2 cellular contexts compared by ENCODE assay signal in genomic region chr2:223601932-223602676, GRCh38.
A peak's percentile ranks its signal among the peaks of the same experiment; 100 is the strongest.
TF ChIP-seq lines count a peak whose summit lies in the region.

Gene SCG2, minus strand, starts transcription at chr2:223602361. Its CDS starts 3,079 bp downstream, at chr2:223599282.

TF ChIP-seq in IMR-90, 13 proteins besides CTCF, POLR2A, EP300 and RAD21:
- peak; percentile 30 for TF ChIP-seq SMC3 (IDR thresholded peaks at IDR 0.05; ENCODE audit: low read depth, low read length)
- peak; percentile 72 for TF ChIP-seq RCOR1 (IDR thresholded peaks at IDR 0.05; ENCODE audit: insufficient replicate concordance, low read length)
- no peak for TF ChIP-seq ELK1 (IDR thresholded peaks at IDR 0.05; ENCODE audit: borderline replicate concordance, low read depth, low read length)
- 0 out of 2 replicates have a peak, but pooled peaks have one; percentile 1 for TF ChIP-seq MAFK (IDR thresholded peaks at IDR 0.05; ENCODE audit: low read depth, low read length)
- peak; percentile 75 for TF ChIP-seq BHLHE40 (IDR thresholded peaks at IDR 0.05; ENCODE audit: low read depth, low read length)
- TF ChIP-seq FOS (IDR thresholded peaks at IDR 0.05; ENCODE audit: low read depth, low read length) = 0 out of 2 replicates have a peak, but pooled peaks have one; percentile 11
- TF ChIP-seq CEBPB (IDR thresholded peaks at IDR 0.05; ENCODE audit: low read depth, low read length) = no peak
- peak; percentile 47; the same call in 1 of the 2 replicates for TF ChIP-seq MAZ (IDR thresholded peaks at IDR 0.05; ENCODE audit: borderline replicate concordance, low read depth, low read length)
- no peak for TF ChIP-seq CHD1 (IDR thresholded peaks at IDR 0.05; ENCODE audit: low read depth, low read length)
- TF ChIP-seq NFE2L2 (IDR thresholded peaks at IDR 0.05; ENCODE audit: low read depth, low read length) = no peak
- TF ChIP-seq MXI1 (IDR thresholded peaks at IDR 0.05; ENCODE audit: borderline replicate concordance, low read depth, low read length) = peak; percentile 85
- peak; percentile 20; the same call in 1 of the 2 replicates for TF ChIP-seq USF2 (IDR thresholded peaks at IDR 0.05; ENCODE audit: low read depth, low read length)
- no peak for TF ChIP-seq RFX5 (IDR thresholded peaks at IDR 0.05; ENCODE audit: low read depth, low read length)

TF ChIP-seq in K562, 482 proteins besides CTCF, POLR2A, EP300 and RAD21:
- peak; percentile 91 for TF ChIP-seq EHMT2 (IDR thresholded peaks at IDR 0.05)
- 0 out of 4 replicates have a peak, but pooled peaks of 1 of the 2 experiments have one; percentile 21 for TF ChIP-seq SRF (CRISPR knock-in tag; IDR thresholded peaks at IDR 0.05)
- peak in 1 of 2 experiments; percentile 36; a peak in 1 of 4 replicates for TF ChIP-seq NRF1 (conservative IDR thresholded peaks at IDR 0.05 in 1 of 2, IDR thresholded peaks at IDR 0.05 in 1 of 2)
- TF ChIP-seq ATF1 (CRISPR knock-in tag; IDR thresholded peaks at IDR 0.05) = no peak
- peak; percentile 80 for TF ChIP-seq ATF1 (tag; IDR thresholded peaks at IDR 0.05)
- peak; percentile 95 for TF ChIP-seq REST (CRISPR knock-in tag; IDR thresholded peaks at IDR 0.05; ENCODE audit: low read depth)
- peak; percentile 86; the same call in 1 of the 2 replicates for TF ChIP-seq ATF7 (IDR thresholded peaks at IDR 0.05)
- no peak for TF ChIP-seq DPF2 (IDR thresholded peaks at IDR 0.05)
- peak in 1 of 2 experiments; percentile 77 for TF ChIP-seq AFF1 (IDR thresholded peaks at IDR 0.05; ENCODE audit: low read depth in 1 of 2, partially characterized antibody in 2 of 2)
- no peak for TF ChIP-seq THAP7 (CRISPR knock-in tag; IDR thresholded peaks at IDR 0.05)
- TF ChIP-seq MIER1 (IDR thresholded peaks at IDR 0.05; ENCODE audit: low read depth) = peak; percentile 90
- TF ChIP-seq ATF3 (IDR thresholded peaks at IDR 0.05) = peak; percentile 69
- TF ChIP-seq ATF3 (CRISPR knock-in tag; conservative IDR thresholded peaks at IDR 0.05) = no peak
- TF ChIP-seq DMBX1 (CRISPR knock-in tag; IDR thresholded peaks at IDR 0.05; ENCODE audit: borderline replicate concordance) = peak; percentile 34; the same call in 1 of the 2 replicates
- no peak for TF ChIP-seq KLF16 (IDR thresholded peaks at IDR 0.05)
- peak; percentile 81 for TF ChIP-seq JUND (IDR thresholded peaks at IDR 0.05; ENCODE audit: borderline replicate concordance, low read depth, low read length)
- peak; percentile 75; the same call in 1 of the 3 replicates for TF ChIP-seq JUND (tag; IDR thresholded peaks at IDR 0.05; ENCODE audit: borderline replicate concordance, low read depth, low read length)
- TF ChIP-seq USF1 (CRISPR knock-in tag; IDR thresholded peaks at IDR 0.05) = no peak
- peak; percentile 88 for TF ChIP-seq CREM (IDR thresholded peaks at IDR 0.05; ENCODE audit: low read depth)
- peak; percentile 86 for TF ChIP-seq ZNF766 (CRISPR knock-in tag; conservative IDR thresholded peaks at IDR 0.05)
- no peak for TF ChIP-seq CBX1 (IDR thresholded peaks at IDR 0.05; ENCODE audit: low read depth)
- no peak for TF ChIP-seq E4F1 (CRISPR knock-in tag; IDR thresholded peaks at IDR 0.05; ENCODE audit: borderline replicate concordance)
- TF ChIP-seq ZNF184 (CRISPR knock-in tag; IDR thresholded peaks at IDR 0.05) = no peak
- TF ChIP-seq CXXC5 (CRISPR knock-in tag; IDR thresholded peaks at IDR 0.05) = peak; percentile 41; the same call in 1 of the 2 replicates
- TF ChIP-seq ASH1L (IDR thresholded peaks at IDR 0.05; ENCODE audit: borderline replicate concordance, low read depth, partially characterized antibody) = no peak
- TF ChIP-seq CREB1 (IDR thresholded peaks at IDR 0.05) = no peak
- TF ChIP-seq CREB1 (CRISPR knock-in tag; IDR thresholded peaks at IDR 0.05) = 0 out of 2 replicates have a peak, but pooled peaks have one; percentile 44
